ENCODE assay signal across 1 cellular context in genomic region chr6:43053545-43054205, GRCh38.
TF ChIP-seq lines count a peak whose summit lies in the region.

TSS of gene CUL7 (minus strand) at chr6:43053851. CDS start at chr6:43052788, 1,063 bp downstream.

TF ChIP-seq in HepG2, 621 proteins besides CTCF, POLR2A, EP300 and RAD21 (continued from another document and continues in another):
- TF ChIP-seq TFE3 (CRISPR knock-in tag; IDR thresholded peaks at IDR 0.05) (peak; percentile 71; the same call in 1 of the 2 replicates), NFKBIZ (CRISPR knock-in tag; IDR thresholded peaks at IDR 0.05) (peak; percentile 69; the same call in 1 of the 2 replicates), ZNF275 (CRISPR knock-in tag; IDR thresholded peaks at IDR 0.05; ENCODE audit: borderline replicate concordance) (no peak; the same call in 1 of the 2 replicates), ZNF383 (CRISPR knock-in tag; IDR thresholded peaks at IDR 0.05; ENCODE audit: borderline replicate concordance) (no peak), KLF9 (CRISPR knock-in tag; IDR thresholded peaks at IDR 0.05; ENCODE audit: low read depth) (peak; percentile 98), ZNF850 (CRISPR knock-in tag; conservative IDR thresholded peaks at IDR 0.05) (0 out of 2 replicates have a peak, but pooled peaks have one; percentile 32), SRSF1 (optimal IDR thresholded peaks at IDR 0.05; ENCODE audit: low read depth, low read length) (no peak), RARA (CRISPR knock-in tag; IDR thresholded peaks at IDR 0.05) (peak; percentile 58), KDM5B (CRISPR knock-in tag; IDR thresholded peaks at IDR 0.05; ENCODE audit: borderline replicate concordance) (peak; percentile 94), AGO2 (optimal IDR thresholded peaks at IDR 0.05; ENCODE audit: low read depth, low read length) (peak; percentile 100), DDIT3 (CRISPR knock-in tag; IDR thresholded peaks at IDR 0.05) (no peak), REL (CRISPR knock-in tag; conservative IDR thresholded peaks at IDR 0.05) (no peak; the same call in 1 of the 2 replicates), ZNF12 (CRISPR knock-in tag; IDR thresholded peaks at IDR 0.05) (no peak), PAXIP1 (CRISPR knock-in tag; conservative IDR thresholded peaks at IDR 0.05) (peak; percentile 77), KLF11 (CRISPR knock-in tag; IDR thresholded peaks at IDR 0.05) (peak; percentile 95; the same call in 1 of the 2 replicates), TGIF2 (CRISPR knock-in tag; IDR thresholded peaks at IDR 0.05) (no peak), ZSCAN29 (CRISPR knock-in tag; conservative IDR thresholded peaks at IDR 0.05) (peak; percentile 87; the same call in 1 of the 2 replicates), MTA3 (CRISPR knock-in tag; IDR thresholded peaks at IDR 0.05) (no peak), STAG1 (CRISPR knock-in tag; IDR thresholded peaks at IDR 0.05) (0 out of 2 replicates have a peak, but pooled peaks have one; percentile 17), ZNF224 (CRISPR knock-in tag; IDR thresholded peaks at IDR 0.05) (no peak; the same call in 1 of the 2 replicates), ZNF713 (CRISPR knock-in tag; IDR thresholded peaks at IDR 0.05) (no peak; the same call in 1 of the 2 replicates), ZNF318 (CRISPR knock-in tag; IDR thresholded peaks at IDR 0.05) (peak; percentile 66; the same call in 1 of the 2 replicates), ZNF569 (CRISPR knock-in tag; IDR thresholded peaks at IDR 0.05; ENCODE audit: borderline replicate concordance) (no peak), HIVEP1 (CRISPR knock-in tag; IDR thresholded peaks at IDR 0.05) (peak; percentile 85), GMEB2 (CRISPR knock-in tag; IDR thresholded peaks at IDR 0.05; ENCODE audit: low read depth) (peak; percentile 69), RXRA (CRISPR knock-in tag; IDR thresholded peaks at IDR 0.05) (peak; percentile 88), MAZ (IDR thresholded peaks at IDR 0.05; ENCODE audit: borderline replicate concordance, low read depth, low read length) (peak; percentile 69), MAZ (CRISPR knock-in tag; IDR thresholded peaks at IDR 0.05; ENCODE audit: low read depth) (peak; percentile 98), NR2F2 (IDR thresholded peaks at IDR 0.05; ENCODE audit: borderline replicate concordance, low read depth) (no peak; the same call in 1 of the 2 replicates), ZNF816 (CRISPR knock-in tag; IDR thresholded peaks at IDR 0.05; ENCODE audit: borderline replicate concordance) (peak; percentile 94), NFATC3 (CRISPR knock-in tag; IDR thresholded peaks at IDR 0.05) (no peak), ZNF800 (CRISPR knock-in tag; IDR thresholded peaks at IDR 0.05) (peak; percentile 66; the same call in 1 of the 2 replicates), FOXK2 (IDR thresholded peaks at IDR 0.05) (no peak), RBM22 (optimal IDR thresholded peaks at IDR 0.05; ENCODE audit: low read length) (peak; percentile 62)
